Comparison of ENCODE assay signal across 10 cellular contexts in the genomic region with DNA sequence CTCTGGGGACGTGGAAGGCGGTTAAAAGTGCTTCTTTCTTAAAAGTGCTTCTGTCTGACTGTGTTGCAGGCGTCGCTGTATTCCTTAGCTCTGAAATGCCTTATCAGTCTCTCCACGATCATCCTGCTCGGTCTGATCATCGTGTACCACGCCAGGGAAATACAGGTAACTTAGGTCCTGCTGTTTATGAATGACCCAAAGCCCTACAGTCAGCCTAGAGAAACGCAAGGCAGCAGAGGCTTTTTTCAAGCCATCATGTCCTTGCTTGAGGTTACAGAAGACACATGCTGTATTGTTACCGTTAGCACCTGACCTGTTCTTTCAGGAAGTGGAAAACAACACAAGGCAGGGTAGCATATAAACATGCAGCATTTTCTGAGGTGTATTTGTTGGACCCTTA. TPM values are rescaled to one million over a fixed set of nuclear protein-coding genes. Genes with fewer than 3 reads are reported as not detected.
A peak's percentile ranks its signal among the peaks of the same experiment; 100 is the strongest.
DNase-seq lines count a peak whose midpoint lies in the region; ATAC-seq and TF ChIP-seq lines count a peak whose summit lies in the region.
"Had no signal": no experiment of that assay in that cellular context is flagged by ENCODE, and none has a peak within 500 bp of the region (broad histone marks: within the 10 kb centered on the region; RNA-seq: fewer than 3 reads in every experiment).

No MANE protein-coding gene starts in this region.

- H3K36me3 Mint-ChIP-seq in endothelial cell (ENCODE audit: low read depth, unreplicated experiment): no peaks in the 10 kb centered on the region
- no peaks in the 10 kb centered on the region for H3K36me3 Mint-ChIP-seq in osteocyte (ENCODE audit: unreplicated experiment)

- H3K9me3 Mint-ChIP-seq in endothelial cell (ENCODE audit: unreplicated experiment): no peaks in the 10 kb centered on the region
- no peaks in the 10 kb centered on the region for H3K9me3 Mint-ChIP-seq in osteocyte (ENCODE audit: unreplicated experiment)

- H3K36me3 ChIP-seq in GM06990 (ENCODE audit: control insufficient read depth, insufficient read depth, low read length): no peaks in the 10 kb centered on the region

- ATAC-seq in HG03108 (IDR thresholded peaks at IDR 0.05; ENCODE audit: unreplicated experiment) (no peak), GM18868 (IDR thresholded peaks at IDR 0.05; ENCODE audit: unreplicated experiment) (no peak)

- H3K4me1 Mint-ChIP-seq in endothelial cell (ENCODE audit: unreplicated experiment) (peaks cover 8% of the 10 kb centered on the region), osteocyte (ENCODE audit: unreplicated experiment) (peaks cover 24% of the 10 kb centered on the region)

- H3K27ac Mint-ChIP-seq in endothelial cell (ENCODE audit: unreplicated experiment) (no peak overlapping the region), osteocyte (ENCODE audit: unreplicated experiment) (no peak overlapping the region)

- TF ChIP-seq CTCF in GM06990 (IDR thresholded peaks at IDR 0.05; ENCODE audit: insufficient read depth, low read length, poor library complexity, severe bottlenecking) (no peak), endothelial cell (IDR thresholded peaks at IDR 0.05; ENCODE audit: unreplicated experiment) (no peak), osteocyte (IDR thresholded peaks at IDR 0.05) (no peak)

- H3K4me3 ChIP-seq in GM06990 (replicated peaks; ENCODE audit: low read depth, low read length): no peak overlapping the region
- H3K4me3 ChIP-seq in Jurkat, Clone E6-1 (ENCODE audit: low read length): peak overlapping the region; percentile 80

- peaks cover 5% of the 10 kb centered on the region for H3K27me3 Mint-ChIP-seq in endothelial cell (ENCODE audit: unreplicated experiment)
- peaks cover 56% of the 10 kb centered on the region for H3K27me3 Mint-ChIP-seq in osteocyte (ENCODE audit: unreplicated experiment)

- peak overlapping the region; percentile 99 for H3K4me3 Mint-ChIP-seq in endothelial cell (ENCODE audit: unreplicated experiment)
- peak overlapping the region; percentile 87 for H3K4me3 Mint-ChIP-seq in osteocyte (ENCODE audit: unreplicated experiment)

- H3K27me3 ChIP-seq in GM06990 (replicated peaks; ENCODE audit: control insufficient read depth, insufficient read depth, low read length): no peaks in the 10 kb centered on the region; the same call in none of the 2 replicates

- DNase-seq in GM06990 (ENCODE audit: extremely low read depth, insufficient read length): peak; percentile 33
- peak; percentile 69 for DNase-seq in Jurkat, Clone E6-1 (ENCODE audit: low read depth, low spot score)
- no peak for DNase-seq in endothelial cell (ENCODE audit: low spot score)
- DNase-seq in osteocyte (ENCODE audit: extremely low spot score, unreplicated experiment): no peak
- no peak for DNase-seq in HuH-7 (ENCODE audit: low spot score)
- DNase-seq in NCI-H187 treated with DMSO at 0.1 percent for 48 hours (lab: John Stamatoyannopoulos, UW): no peak

RNA-seq across cellular contexts. Expression of a gene that starts 2.0 kb away (rescaled TPM):
- polyA plus RNA-seq in Jurkat, Clone E6-1 (2012; ENCODE audit: insufficient read depth, insufficient read length): 2.3 TPM
- 2.4 TPM for total RNA-seq in endothelial cell (ENCODE audit: unreplicated experiment)
- 0.08 and 0.24 TPM in 2 replicates for total RNA-seq in osteocyte
- total RNA-seq: mammary epithelial cell; T-helper 1 cell treated with Interleukin-12 subunit alpha and Interleukin-12 subunit beta and Interleukin-4 antibody, amounts not matched to agents 30 ng/mL and 1 ng/mL, for 36 hours had no signal
- polyA plus RNA-seq: mammary epithelial cell had no signal

Comparison
In these comparisons a context has a peak if more than half of its experiments do, and no peak if none do; other contexts are left out.
1. DNase-seq: peak in GM06990 (single experiment) and Jurkat, Clone E6-1 (single experiment); none in endothelial cell (single experiment), osteocyte (single experiment), HuH-7 (single experiment) and NCI-H187 treated with DMSO at 0.1 percent for 48 hours (single experiment).